Comparison of ENCODE assay signal across 8 cellular contexts in genomic region chr1:212477014-212477679, GRCh38. TPM values are rescaled to one million over a fixed set of nuclear protein-coding genes. Genes with fewer than 3 reads are reported as not detected.
A peak's percentile ranks its signal among the peaks of the same experiment; 100 is the strongest.
DNase-seq lines count a peak whose midpoint lies in the region; ATAC-seq and TF ChIP-seq lines count a peak whose summit lies in the region.

No MANE protein-coding gene starts in this region.

- H3K27ac Mint-ChIP-seq in naive thymus-derived CD4-positive, alpha-beta T cell: peak overlapping the region in 1 of 9 donors; percentile 35
- no peak overlapping the region for H3K27ac Mint-ChIP-seq in stimulated activated naive B cell treated with anti-CD40 and anti-IgM and Interleukin-4, amounts not matched to agents 10 μg/mL and 1 μg/mL and 100 μg/mL, for 72 hours

- intact Hi-C loops in PC-3 (cut with micrococcal nuclease): loop anchor here (1.0 to 10.0 kb wide), 10 partner anchors 82 to 518 kb away; no protein-coding TSS in a partner anchor
- intact Hi-C loops in naive thymus-derived CD4-positive, alpha-beta T cell (cut with micrococcal nuclease): loop anchor here (1.0 to 10.0 kb wide), 10 partner anchors 82 to 518 kb away; partner anchors contain the start of gene ATF3 (in 1 of the 2)

- H3K4me1 Mint-ChIP-seq in naive thymus-derived CD4-positive, alpha-beta T cell: peaks cover 3 to 22% (median 13%) of the 10 kb centered on the region in 7 donors
- peaks cover 11 to 27% of the 10 kb centered on the region in 2 donors for H3K4me1 Mint-ChIP-seq in stimulated activated naive B cell treated with anti-CD40 and anti-IgM and Interleukin-4, amounts not matched to agents 10 μg/mL and 1 μg/mL and 100 μg/mL, for 72 hours

- H3K27ac ChIP-seq in DOHH2 (ENCODE audit: low read depth, low read length) (no peak overlapping the region), PC-3 (ENCODE audit: low read length) (0 out of 2 replicates have a peak overlapping the region, but pooled peaks have one; percentile 3)
- H3K27ac ChIP-seq in naive thymus-derived CD4-positive, alpha-beta T cell (ENCODE audit: low read depth, low read length): no peak overlapping the region

- DNase-seq in KG1 (lab: John Stamatoyannopoulos, UW) (peak; percentile 69), PC-3 (peak; percentile 99), activated T-cell treated with anti-CD3 and anti-CD28 coated beads for 24 hours (ENCODE audit: low read depth) (peak; percentile 74), erythroblast (lab: John Stamatoyannopoulos, UW) (peak; percentile 71 to 87)
- peak; percentile 34 to 72 (median 65) for DNase-seq in naive thymus-derived CD4-positive, alpha-beta T cell
- peak; percentile 71 for DNase-seq in stimulated activated naive B cell treated with anti-CD40 and anti-IgM and Interleukin-4, amounts not matched to agents 10 μg/mL and 1 μg/mL and 100 μg/mL, for 72 hours

- peak; percentile 94 for ATAC-seq in GM21723 (IDR thresholded peaks at IDR 0.05; ENCODE audit: unreplicated experiment)
- ATAC-seq in PC-3: peak; percentile 96
- ATAC-seq in naive thymus-derived CD4-positive, alpha-beta T cell: peak; percentile 96
- ATAC-seq in stimulated activated naive B cell treated with anti-CD40 and anti-IgM and Interleukin-4, amounts not matched to agents 10 μg/mL and 1 μg/mL and 100 μg/mL, for 72 hours (replicated peaks): peak; percentile 95

- no peaks in the 10 kb centered on the region for H3K9me3 ChIP-seq in DOHH2 (ENCODE audit: control insufficient read depth, insufficient read depth, low read length)
- no peaks in the 10 kb centered on the region for H3K9me3 ChIP-seq in PC-3 (ENCODE audit: low read length)
- H3K9me3 ChIP-seq in naive thymus-derived CD4-positive, alpha-beta T cell (ENCODE audit: control insufficient read depth in 2 of 3, low read length in 3 of 3): no peaks in the 10 kb centered on the region

- H3K4me2 ChIP-seq in DOHH2 (ENCODE audit: low read length) (no peak overlapping the region), PC-3 (ENCODE audit: low read length) (no peak overlapping the region; the same call in 1 of the 2 replicates)

- TF ChIP-seq POLR2A in erythroblast (IDR thresholded peaks at IDR 0.05; ENCODE audit: low read length): no peak

- peak; percentile 85 for TF ChIP-seq CTCF in DOHH2 (IDR thresholded peaks at IDR 0.05; ENCODE audit: low read depth, low read length, poor library complexity, severe bottlenecking)
- peak; percentile 99 for TF ChIP-seq CTCF in PC-3 (conservative IDR thresholded peaks at IDR 0.05; ENCODE audit: low read depth, low read length)

- H3F3A ChIP-seq in DOHH2 (ENCODE audit: control insufficient read depth, insufficient read depth) (no peaks in the 10 kb centered on the region), PC-3 (ENCODE audit: low read length, unreplicated experiment) (no peaks in the 10 kb centered on the region)

- no peak overlapping the region for H2AFZ ChIP-seq in PC-3 (ENCODE audit: low read length)

- CTCF ChIA-PET in PC-3 (lab: Charles Lee): interaction anchor here (0.6 to 1.2 kb wide), 16 partner anchors 12 to 225 kb away, joined by 3 to 20 read pairs (median 3); partner anchors contain the start of gene ATF3
- CTCF ChIA-PET in naive thymus-derived CD4-positive, alpha-beta T cell (lab: Charles Lee): interaction anchor here (0.6 to 2.2 kb wide), 19 partner anchors 12 to 897 kb away, joined by 3 to 11 read pairs (median 3); no protein-coding TSS in a partner anchor

- POLR2A ChIA-PET in PC-3 (lab: Charles Lee; ENCODE audit: unreplicated experiment): interaction anchor here (0.5 to 1.2 kb wide), 5 partner anchors 22 to 146 kb away, joined by 3 to 9 read pairs (median 5); partner anchors contain the start of gene ATF3
- POLR2A ChIA-PET in naive thymus-derived CD4-positive, alpha-beta T cell (lab: Charles Lee): interaction anchor here (0.5 kb wide), 1 partner anchor 261 kb away, joined by 3 read pairs; no protein-coding TSS in a partner anchor

- H3K9me3 Mint-ChIP-seq in naive thymus-derived CD4-positive, alpha-beta T cell: no peaks in the 10 kb centered on the region
- no peaks in the 10 kb centered on the region for H3K9me3 Mint-ChIP-seq in stimulated activated naive B cell treated with anti-CD40 and anti-IgM and Interleukin-4, amounts not matched to agents 10 μg/mL and 1 μg/mL and 100 μg/mL, for 72 hours

- H3K9me2 ChIP-seq in DOHH2 (replicated peaks; ENCODE audit: control insufficient read depth, low read length): no peaks in the 10 kb centered on the region
- no peaks in the 10 kb centered on the region for H3K9me2 ChIP-seq in PC-3 (replicated peaks; ENCODE audit: low read length)

- H4K20me1 ChIP-seq in DOHH2 (ENCODE audit: control insufficient read depth, insufficient read depth, low read depth, low read length) (no peaks in the 10 kb centered on the region), PC-3 (ENCODE audit: low read length) (no peaks in the 10 kb centered on the region)

- H3K27me3 ChIP-seq in DOHH2 (ENCODE audit: control insufficient read depth, low read length): peaks cover 12% of the 10 kb centered on the region
- H3K27me3 ChIP-seq in PC-3 (ENCODE audit: low read length): no peaks in the 10 kb centered on the region
- no peaks in the 10 kb centered on the region for H3K27me3 ChIP-seq in naive thymus-derived CD4-positive, alpha-beta T cell (ENCODE audit: control insufficient read depth in 2 of 2, insufficient read depth in 2 of 2, low read length in 2 of 2)

- H3K4me1 ChIP-seq in DOHH2 (ENCODE audit: control insufficient read depth, low read length) (peaks cover 2% of the 10 kb centered on the region; the same call in 1 of the 2 replicates), PC-3 (ENCODE audit: insufficient read depth, low read length) (peaks cover 19% of the 10 kb centered on the region)
- peaks cover 0 to 12% of the 10 kb centered on the region in 2 donors for H3K4me1 ChIP-seq in naive thymus-derived CD4-positive, alpha-beta T cell (ENCODE audit: control insufficient read depth in 2 of 2, insufficient read depth in 2 of 2, low read length in 2 of 2)

- no TSS peak for BruUV-seq in PC-3 (replicated peaks; lab: Mats Ljungman, UMichigan)

- H3K36me3 ChIP-seq in DOHH2 (ENCODE audit: control insufficient read depth, low read length) (no peaks in the 10 kb centered on the region), PC-3 (ENCODE audit: low read depth, low read length) (no peaks in the 10 kb centered on the region)
- H3K36me3 ChIP-seq in naive thymus-derived CD4-positive, alpha-beta T cell (ENCODE audit: control insufficient read depth in 2 of 3, insufficient read depth in 3 of 3, low read length in 3 of 3): no peaks in the 10 kb centered on the region

- H3K4me3 Mint-ChIP-seq in naive thymus-derived CD4-positive, alpha-beta T cell: peak overlapping the region in 7 of 10 donors; percentile 12 to 65 (median 43)
- H3K4me3 Mint-ChIP-seq in stimulated activated naive B cell treated with anti-CD40 and anti-IgM and Interleukin-4, amounts not matched to agents 10 μg/mL and 1 μg/mL and 100 μg/mL, for 72 hours: peak overlapping the region in 1 of 2 donors; percentile 45

- no peak overlapping the region for H3K9ac ChIP-seq in PC-3 (ENCODE audit: low read length)

- no peaks in the 10 kb centered on the region for H3K36me3 Mint-ChIP-seq in naive thymus-derived CD4-positive, alpha-beta T cell
- no peaks in the 10 kb centered on the region for H3K36me3 Mint-ChIP-seq in stimulated activated naive B cell treated with anti-CD40 and anti-IgM and Interleukin-4, amounts not matched to agents 10 μg/mL and 1 μg/mL and 100 μg/mL, for 72 hours

- no peaks in the 10 kb centered on the region for H3K79me2 ChIP-seq in DOHH2 (ENCODE audit: control insufficient read depth, low read length)
- no peaks in the 10 kb centered on the region for H3K79me2 ChIP-seq in PC-3 (ENCODE audit: low read length)

- H3K27me3 Mint-ChIP-seq in naive thymus-derived CD4-positive, alpha-beta T cell: peaks cover 0 to 30% (median 4%) of the 10 kb centered on the region in 5 donors
- H3K27me3 Mint-ChIP-seq in stimulated activated naive B cell treated with anti-CD40 and anti-IgM and Interleukin-4, amounts not matched to agents 10 μg/mL and 1 μg/mL and 100 μg/mL, for 72 hours: peaks cover 15 to 19% of the 10 kb centered on the region in 2 donors

- H3K4me3 ChIP-seq in DOHH2 (ENCODE audit: low read length) (no peak overlapping the region), PC-3 (ENCODE audit: low read length) (no peak overlapping the region)
- no peak overlapping the region for H3K4me3 ChIP-seq in naive thymus-derived CD4-positive, alpha-beta T cell (ENCODE audit: low read length)

RNA-seq across cellular contexts. Expression of gene NENF, which starts 44.4 kb away (rescaled TPM):
- 153 and 161 TPM in 2 replicates for total RNA-seq in PC-3 (2014; rRNA removed)
- 10 to 100 TPM; 16.0 to 23.5 (median 21.0) TPM for total RNA-seq in naive thymus-derived CD4-positive, alpha-beta T cell
- polyA plus RNA-seq in naive thymus-derived CD4-positive, alpha-beta T cell: 10 to 100 TPM; 39.5 to 73.0 TPM
